25 cellular contexts compared by ENCODE assay signal in genomic region chr3:139557041-139557440, GRCh38. TPM values are rescaled to one million over a fixed set of nuclear protein-coding genes. Genes with fewer than 3 reads are reported as not detected.
"Had no signal": no experiment of that assay in that cellular context is flagged by ENCODE, and none has a peak within 500 bp of the region (broad histone marks: within the 10 kb centered on the region; RNA-seq: fewer than 3 reads in every experiment).

No MANE protein-coding gene starts in this region.

- H3K27me3 Mint-ChIP-seq: activated naive CD8-positive, alpha-beta T cell had no signal

- H2AFZ ChIP-seq: neural progenitor cell had no signal

- H3K4me3 Mint-ChIP-seq: activated B cell treated with CpG ODN at 0.5 μM for 24 hours; activated naive CD8-positive, alpha-beta T cell; activated T-cell treated with anti-CD3 and anti-CD28 coated beads, Interleukin-2, amount 50 U/mL, for 4 hours; endodermal cell; naive thymus-derived CD4-positive, alpha-beta T cell; neural progenitor cell had no signal

- H3K36me3 ChIP-seq: adrenal gland, colonic mucosa, left ventricle myocardium inferior, neural progenitor cell, vagina had no signal

- H3K4me2 ChIP-seq: neural progenitor cell had no signal

- H3K9me3 Mint-ChIP-seq: activated B cell treated with CpG ODN at 0.5 μM for 24 hours; activated T-cell treated with anti-CD3 and anti-CD28 coated beads, Interleukin-2, amount 50 U/mL, for 4 hours; activated T-helper 2 cell treated with anti-CD3 and anti-CD28 coated beads, Interferon-gamma antibody, Interleukin-2, Interleukin-4, amounts not matched to agents 10 μg/mL and 5 μg/mL and 100 μg/mL, durations not matched to agents 14 hours and 24 hours and 36 hours; endodermal cell; naive thymus-derived CD4-positive, alpha-beta T cell; neural progenitor cell had no signal

- H3K27me3 ChIP-seq: adrenal gland, ascending aorta, colonic mucosa, gastroesophageal sphincter, neural progenitor cell, spleen, testis, vagina had no signal

- H3K27ac ChIP-seq: adrenal gland, ascending aorta, colonic mucosa, epithelial cell of prostate, gastroesophageal sphincter, left ventricle myocardium inferior, neural progenitor cell, spleen, testis, vagina had no signal

- H3K4me1 ChIP-seq: ascending aorta, colonic mucosa, gastroesophageal sphincter, left ventricle myocardium inferior, spleen, vagina had no signal

- H3K4me1 Mint-ChIP-seq: activated B cell treated with CpG ODN at 0.5 μM for 24 hours had no signal

- H3K27ac Mint-ChIP-seq: activated B cell treated with CpG ODN at 0.5 μM for 24 hours; activated naive CD8-positive, alpha-beta T cell; activated T-helper 2 cell treated with anti-CD3 and anti-CD28 coated beads, Interferon-gamma antibody, Interleukin-2, Interleukin-4, amounts not matched to agents 10 μg/mL and 5 μg/mL and 100 μg/mL, durations not matched to agents 14 hours and 24 hours and 36 hours; endodermal cell; naive thymus-derived CD4-positive, alpha-beta T cell had no signal

- DNase-seq: activated B cell treated with CpG ODN at 0.5 μM for 24 hours; activated CD4-positive, alpha-beta T cell treated with anti-CD3 and anti-CD28 coated beads for 4 hours; activated CD4-positive, alpha-beta T cell treated with anti-CD3 and anti-CD28 coated beads, Interleukin-2, amount 50 U/mL, for 48 hours; activated CD8-positive, alpha-beta memory T cell treated with anti-CD3 and anti-CD28 coated beads, Interleukin-2, amount 50 U/mL, for 48 hours; activated naive CD4-positive, alpha-beta T cell; activated T-cell treated with anti-CD3 and anti-CD28 coated beads, Interleukin-2, amount 50 U/mL, for 4 hours; adrenal gland; colonic mucosa; head of caudate nucleus; hypothalamus; left ventricle myocardium inferior; naive thymus-derived CD4-positive, alpha-beta T cell; spleen; stimulated activated CD4-positive, alpha-beta T cell treated with anti-CD3 and anti-CD28 coated beads, Interleukin-4, amount 100 ng/mL, for 1 hour; stimulated activated naive CD4-positive, alpha-beta T cell; testis had no signal

- H3K36me3 Mint-ChIP-seq: activated naive CD8-positive, alpha-beta T cell; neural progenitor cell had no signal

- H3K4me3 ChIP-seq: adrenal gland, ascending aorta, colonic mucosa, gastroesophageal sphincter, left ventricle myocardium inferior, neural progenitor cell, spleen, testis, vagina had no signal

- H3K9me3 ChIP-seq: adrenal gland, ascending aorta, colonic mucosa, gastroesophageal sphincter, left ventricle myocardium inferior, spleen, testis, vagina had no signal

RNA-seq across cellular contexts. Expression of gene RBP1, which starts 17.5 kb away (rescaled TPM):
- total RNA-seq: activated B cell treated with CpG ODN at 0.5 μM for 24 hours; activated CD8-positive, alpha-beta memory T cell treated with anti-CD3 and anti-CD28 coated beads for 36 hours; activated T-helper 2 cell treated with anti-CD3 and anti-CD28 coated beads, Interferon-gamma antibody, Interleukin-2, Interleukin-4, amounts not matched to agents 10 μg/mL and 5 μg/mL and 100 μg/mL, durations not matched to agents 14 hours and 24 hours and 36 hours; naive thymus-derived CD4-positive, alpha-beta T cell had no signal
